In the genomic region with DNA sequence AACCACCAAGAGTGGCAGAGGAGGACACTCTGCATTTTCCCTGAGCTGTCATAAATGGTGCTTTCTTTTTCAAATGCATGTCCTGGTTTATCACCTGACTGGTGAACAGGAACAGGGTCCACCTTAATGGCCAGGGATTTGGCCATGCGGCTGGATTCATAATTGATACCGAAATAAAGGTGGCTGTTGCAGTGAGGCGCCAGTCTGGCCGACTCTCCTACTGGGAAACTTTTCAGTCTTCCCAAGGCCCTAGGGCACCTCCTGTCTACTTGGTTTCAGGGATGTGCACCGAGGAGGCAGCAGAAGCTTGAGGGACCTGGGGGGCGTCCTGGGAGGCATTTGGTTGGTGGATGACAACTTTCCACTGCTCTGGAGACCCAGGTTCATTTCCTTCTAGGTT, we compare ENCODE assay signal across 1 cellular context.
TF ChIP-seq lines count a peak whose summit lies in the region.

No MANE protein-coding gene starts in this region.

TF ChIP-seq in GM23338, 12 proteins besides CTCF, POLR2A, EP300 and RAD21:
- TF ChIP-seq, protein P1, sequence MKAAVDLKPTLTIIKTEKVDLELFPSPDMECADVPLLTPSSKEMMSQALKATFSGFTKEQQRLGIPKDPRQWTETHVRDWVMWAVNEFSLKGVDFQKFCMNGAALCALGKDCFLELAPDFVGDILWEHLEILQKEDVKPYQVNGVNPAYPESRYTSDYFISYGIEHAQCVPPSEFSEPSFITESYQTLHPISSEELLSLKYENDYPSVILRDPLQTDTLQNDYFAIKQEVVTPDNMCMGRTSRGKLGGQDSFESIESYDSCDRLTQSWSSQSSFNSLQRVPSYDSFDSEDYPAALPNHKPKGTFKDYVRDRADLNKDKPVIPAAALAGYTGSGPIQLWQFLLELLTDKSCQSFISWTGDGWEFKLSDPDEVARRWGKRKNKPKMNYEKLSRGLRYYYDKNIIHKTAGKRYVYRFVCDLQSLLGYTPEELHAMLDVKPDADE (IDR thresholded peaks at IDR 0.05): no peak
